In the genomic region with DNA sequence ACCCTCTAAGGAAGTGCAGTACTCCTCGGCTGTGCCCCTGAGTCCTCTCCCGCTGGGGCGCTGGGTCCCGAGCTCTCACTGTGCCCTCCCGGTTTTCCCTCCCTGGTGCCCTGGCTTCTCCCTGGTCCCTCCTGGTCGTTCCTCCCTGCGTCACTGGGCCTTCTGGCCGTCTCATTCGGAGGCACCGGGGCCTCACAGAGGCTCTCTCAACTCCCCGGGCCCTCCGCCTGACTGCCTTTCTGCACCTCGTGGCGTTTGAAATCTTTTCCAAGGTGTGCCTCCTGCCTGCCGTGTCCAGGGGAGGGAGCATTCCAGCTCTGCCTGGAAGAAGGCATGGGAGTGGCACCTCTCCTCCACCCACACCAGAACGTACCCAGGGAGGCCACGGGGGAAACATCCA, we compare ENCODE assay signal across 21 cellular contexts.
DNase-seq lines count a peak whose midpoint lies in the region; ATAC-seq and TF ChIP-seq lines count a peak whose summit lies in the region.
"Had no signal": no experiment of that assay in that cellular context is flagged by ENCODE, and none has a peak within 500 bp of the region (broad histone marks: within the 10 kb centered on the region; RNA-seq: fewer than 3 reads in every experiment).

No MANE protein-coding gene starts in this region.

- no peak overlapping the region for H3K27ac ChIP-seq in spleen
- H3K27ac ChIP-seq: A549 had no signal

- intact Hi-C loops in spleen (cut with DNase I; ENCODE audit: low total_unique reads) = no loop called here

- peak; percentile 37 for ATAC-seq in omental fat pad (ENCODE audit: low FRiP score)
- no peak for ATAC-seq in GM21381 (IDR thresholded peaks at IDR 0.05; ENCODE audit: unreplicated experiment)
- ATAC-seq in HG02763 (IDR thresholded peaks at IDR 0.05; ENCODE audit: unreplicated experiment) = no peak
- ATAC-seq: A549 had no signal

- 84 to 89% (median 87%) methylated on average over 17 of the region's 17 CpGs for WGBS in spleen, 5 donors

- H3K36me3 Mint-ChIP-seq in glutamatergic neuron (ENCODE audit: unreplicated experiment) = no peaks in the 10 kb centered on the region
- H3K36me3 Mint-ChIP-seq: CD4-positive, alpha-beta memory T cell had no signal

- TF ChIP-seq POLR2A in spleen (IDR thresholded peaks at IDR 0.05) = no peak

- DNase-seq in glutamatergic neuron (peak; percentile 2), omental fat pad (ENCODE audit: low spot score) (no peak), spleen (peak; percentile 41), NOMO-1 treated with DMSO at 0.1 percent for 48 hours (lab: John Stamatoyannopoulos, UW; ENCODE audit: unreplicated experiment) (no peak)
- DNase-seq: 8988T; ACHN; AML-193; BE2C; C1 segment of cervical spinal cord; Calu3; CD4-positive, alpha-beta memory T cell; COR-L47; DMS53; DMS79 treated with DMSO at 0.1 percent for 48 hours; GF-D8; GOT3; HFFc6 had no signal

- peaks cover 2% of the 10 kb centered on the region for H3K9me3 Mint-ChIP-seq in glutamatergic neuron (ENCODE audit: unreplicated experiment)

- no peak for TF ChIP-seq CTCF in glutamatergic neuron (IDR thresholded peaks at IDR 0.05; ENCODE audit: partially characterized antibody, unreplicated experiment)
- no peak for TF ChIP-seq CTCF in omental fat pad (IDR thresholded peaks at IDR 0.05)
- no peak for TF ChIP-seq CTCF in spleen (IDR thresholded peaks at IDR 0.05 in 8 of 11, conservative IDR thresholded peaks at IDR 0.05 in 3 of 11)

- H3K9me3 ChIP-seq in spleen = no peaks in the 10 kb centered on the region
- H3K9me3 ChIP-seq: A549, BE2C, HAP-1 had no signal

- H3K36me3 ChIP-seq in spleen = no peaks in the 10 kb centered on the region
- H3K36me3 ChIP-seq: BE2C, HAP-1 had no signal

- peaks cover 2% of the 10 kb centered on the region for H3K4me1 Mint-ChIP-seq in glutamatergic neuron (ENCODE audit: low read depth, unreplicated experiment)
- H3K4me1 Mint-ChIP-seq: CD4-positive, alpha-beta memory T cell had no signal

- H3K27me3 ChIP-seq in spleen (replicated peaks in 1 of 7) = peaks cover 0 to 3% (median 0%) of the 10 kb centered on the region in 7 donors
- H3K27me3 ChIP-seq: BE2C had no signal

- H3K4me3 ChIP-seq in spleen = no peak overlapping the region
- H3K4me3 ChIP-seq: A549, HAP-1 had no signal

- no peak overlapping the region for H3K27ac Mint-ChIP-seq in glutamatergic neuron (ENCODE audit: unreplicated experiment)
- H3K27ac Mint-ChIP-seq: CD4-positive, alpha-beta memory T cell; HFFc6 had no signal

- no peak overlapping the region for H3K4me3 Mint-ChIP-seq in glutamatergic neuron (ENCODE audit: unreplicated experiment)
- H3K4me3 Mint-ChIP-seq: CD4-positive, alpha-beta memory T cell; HFFc6 had no signal

- H3K4me1 ChIP-seq in spleen = peaks cover 0 to 18% (median 2%) of the 10 kb centered on the region in 6 donors
- H3K4me1 ChIP-seq: A549, BE2C, HAP-1 had no signal

- H3K27me3 Mint-ChIP-seq in glutamatergic neuron (ENCODE audit: unreplicated experiment) = peaks cover 2% of the 10 kb centered on the region
- H3K27me3 Mint-ChIP-seq: CD4-positive, alpha-beta memory T cell had no signal

Comparison
In these comparisons a context has a peak if more than half of its experiments do, and no peak if none do; other contexts are left out.
1. DNase-seq: peak in glutamatergic neuron (single experiment) and spleen (single experiment); none in omental fat pad (single experiment) and NOMO-1 treated with DMSO at 0.1 percent for 48 hours (single experiment).